1 cellular context compared by ENCODE assay signal in genomic region chr4:139188648-139189416, GRCh38.
TF ChIP-seq lines count a peak whose summit lies in the region.

No MANE protein-coding gene starts in this region.

TF ChIP-seq in K562, 482 proteins besides CTCF, POLR2A, EP300 and RAD21 (continued from another document):
- TF ChIP-seq AFF4 (CRISPR knock-in tag; IDR thresholded peaks at IDR 0.05) (peak; percentile 40; the same call in 1 of the 2 replicates), ZNF3 (CRISPR knock-in tag; IDR thresholded peaks at IDR 0.05) (no peak), ZBTB8A (IDR thresholded peaks at IDR 0.05; ENCODE audit: partially characterized antibody) (no peak), NR2C1 (IDR thresholded peaks at IDR 0.05) (no peak), NR2C1 (tag; IDR thresholded peaks at IDR 0.05) (0 out of 2 replicates have a peak, but pooled peaks have one; percentile 20), TRIM24 (IDR thresholded peaks at IDR 0.05) (peak in 1 of 2 experiments; percentile 38; a peak in 1 of 4 replicates), ZNF77 (CRISPR knock-in tag; IDR thresholded peaks at IDR 0.05) (no peak), MAX (CRISPR knock-in tag; IDR thresholded peaks at IDR 0.05) (0 out of 2 replicates have a peak, but pooled peaks have one; percentile 21), ZNF134 (CRISPR knock-in tag; conservative IDR thresholded peaks at IDR 0.05) (no peak), VEZF1 (CRISPR knock-in tag; IDR thresholded peaks at IDR 0.05) (peak; percentile 40; the same call in 1 of the 2 replicates), ELK1 (CRISPR knock-in tag; IDR thresholded peaks at IDR 0.05) (no peak), ESRRA (IDR thresholded peaks at IDR 0.05; ENCODE audit: borderline replicate concordance, low read depth) (peak; percentile 92), JUNB (CRISPR knock-in tag; conservative IDR thresholded peaks at IDR 0.05) (no peak), RFX1 (IDR thresholded peaks at IDR 0.05) (no peak), WHSC1 (IDR thresholded peaks at IDR 0.05; ENCODE audit: low read length) (no peak)
TF ChIP-seq in K562: peak in this region for 75.
